2 cellular contexts compared by ENCODE assay signal in the genomic region with DNA sequence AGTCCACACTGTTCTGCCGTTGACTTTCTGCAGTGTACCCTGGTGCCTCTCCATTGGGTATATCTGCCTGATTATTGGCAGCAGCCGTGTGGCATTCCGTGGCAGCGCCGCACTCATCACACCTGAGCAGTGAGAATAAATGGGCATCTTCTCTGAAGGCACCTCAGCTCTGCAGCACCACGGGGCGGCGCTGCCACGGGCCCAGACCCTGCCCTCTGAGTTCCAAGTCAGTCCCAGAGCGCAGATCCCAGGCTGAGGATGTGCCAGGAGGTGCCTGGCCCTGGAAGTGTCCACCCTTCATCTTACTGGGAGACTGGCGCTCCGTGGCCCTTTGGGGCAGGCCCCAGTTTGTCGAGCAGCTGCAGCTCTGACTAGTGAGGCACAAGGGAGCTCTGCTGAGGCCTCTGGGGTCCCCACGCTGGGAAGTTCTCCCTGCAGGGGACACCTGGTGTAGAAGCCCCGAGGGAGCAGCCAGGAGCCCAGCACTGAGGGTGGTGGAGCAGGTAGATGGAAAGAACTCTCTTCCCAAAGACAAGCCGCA.
TF ChIP-seq lines count a peak whose summit lies in the region.

No MANE protein-coding gene starts in this region.

TF ChIP-seq in HepG2, 621 proteins besides CTCF, POLR2A, EP300 and RAD21:
- TF ChIP-seq RBM22 (optimal IDR thresholded peaks at IDR 0.05; ENCODE audit: low read length) (peak; percentile 17), ZNF724P (CRISPR knock-in tag; IDR thresholded peaks at IDR 0.05; ENCODE audit: borderline replicate concordance) (no peak), DPF2 (CRISPR knock-in tag; IDR thresholded peaks at IDR 0.05; ENCODE audit: borderline replicate concordance, low read depth) (no peak), TMF1 (CRISPR knock-in tag; IDR thresholded peaks at IDR 0.05; ENCODE audit: low read depth) (no peak), NKX3-1 (CRISPR knock-in tag; IDR thresholded peaks at IDR 0.05) (no peak)
- TF ChIP-seq, protein P1, sequence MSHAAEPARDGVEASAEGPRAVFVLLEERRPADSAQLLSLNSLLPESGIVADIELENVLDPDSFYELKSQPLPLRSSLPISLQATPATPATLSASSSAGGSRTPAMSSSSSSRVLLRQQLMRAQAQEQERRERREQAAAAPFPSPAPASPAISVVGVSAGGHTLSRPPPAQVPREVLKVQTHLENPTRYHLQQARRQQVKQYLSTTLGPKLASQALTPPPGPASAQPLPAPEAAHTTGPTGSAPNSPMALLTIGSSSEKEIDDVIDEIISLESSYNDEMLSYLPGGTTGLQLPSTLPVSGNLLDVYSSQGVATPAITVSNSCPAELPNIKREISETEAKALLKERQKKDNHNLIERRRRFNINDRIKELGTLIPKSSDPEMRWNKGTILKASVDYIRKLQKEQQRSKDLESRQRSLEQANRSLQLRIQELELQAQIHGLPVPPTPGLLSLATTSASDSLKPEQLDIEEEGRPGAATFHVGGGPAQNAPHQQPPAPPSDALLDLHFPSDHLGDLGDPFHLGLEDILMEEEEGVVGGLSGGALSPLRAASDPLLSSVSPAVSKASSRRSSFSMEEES (CRISPR knock-in tag; IDR thresholded peaks at IDR 0.05): no peak
- TF ChIP-seq, protein P2, sequence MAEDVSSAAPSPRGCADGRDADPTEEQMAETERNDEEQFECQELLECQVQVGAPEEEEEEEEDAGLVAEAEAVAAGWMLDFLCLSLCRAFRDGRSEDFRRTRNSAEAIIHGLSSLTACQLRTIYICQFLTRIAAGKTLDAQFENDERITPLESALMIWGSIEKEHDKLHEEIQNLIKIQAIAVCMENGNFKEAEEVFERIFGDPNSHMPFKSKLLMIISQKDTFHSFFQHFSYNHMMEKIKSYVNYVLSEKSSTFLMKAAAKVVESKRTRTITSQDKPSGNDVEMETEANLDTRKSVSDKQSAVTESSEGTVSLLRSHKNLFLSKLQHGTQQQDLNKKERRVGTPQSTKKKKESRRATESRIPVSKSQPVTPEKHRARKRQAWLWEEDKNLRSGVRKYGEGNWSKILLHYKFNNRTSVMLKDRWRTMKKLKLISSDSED (CRISPR knock-in tag; IDR thresholded peaks at IDR 0.05): no peak
- TF ChIP-seq, protein P3, sequence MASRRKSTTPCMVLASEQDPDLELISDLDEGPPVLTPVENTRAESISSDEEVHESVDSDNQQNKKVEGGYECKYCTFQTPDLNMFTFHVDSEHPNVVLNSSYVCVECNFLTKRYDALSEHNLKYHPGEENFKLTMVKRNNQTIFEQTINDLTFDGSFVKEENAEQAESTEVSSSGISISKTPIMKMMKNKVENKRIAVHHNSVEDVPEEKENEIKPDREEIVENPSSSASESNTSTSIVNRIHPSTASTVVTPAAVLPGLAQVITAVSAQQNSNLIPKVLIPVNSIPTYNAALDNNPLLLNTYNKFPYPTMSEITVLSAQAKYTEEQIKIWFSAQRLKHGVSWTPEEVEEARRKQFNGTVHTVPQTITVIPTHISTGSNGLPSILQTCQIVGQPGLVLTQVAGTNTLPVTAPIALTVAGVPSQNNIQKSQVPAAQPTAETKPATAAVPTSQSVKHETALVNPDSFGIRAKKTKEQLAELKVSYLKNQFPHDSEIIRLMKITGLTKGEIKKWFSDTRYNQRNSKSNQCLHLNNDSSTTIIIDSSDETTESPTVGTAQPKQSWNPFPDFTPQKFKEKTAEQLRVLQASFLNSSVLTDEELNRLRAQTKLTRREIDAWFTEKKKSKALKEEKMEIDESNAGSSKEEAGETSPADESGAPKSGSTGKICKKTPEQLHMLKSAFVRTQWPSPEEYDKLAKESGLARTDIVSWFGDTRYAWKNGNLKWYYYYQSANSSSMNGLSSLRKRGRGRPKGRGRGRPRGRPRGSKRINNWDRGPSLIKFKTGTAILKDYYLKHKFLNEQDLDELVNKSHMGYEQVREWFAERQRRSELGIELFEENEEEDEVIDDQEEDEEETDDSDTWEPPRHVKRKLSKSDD (CRISPR knock-in tag; IDR thresholded peaks at IDR 0.05; ENCODE audit: low read depth): no peak

TF ChIP-seq in IMR-90, 13 proteins besides CTCF, POLR2A, EP300 and RAD21:
- no peak for TF ChIP-seq FOS (IDR thresholded peaks at IDR 0.05; ENCODE audit: low read depth, low read length)
- TF ChIP-seq CHD1 (IDR thresholded peaks at IDR 0.05; ENCODE audit: low read depth, low read length): no peak
- no peak for TF ChIP-seq NFE2L2 (IDR thresholded peaks at IDR 0.05; ENCODE audit: low read depth, low read length)
- TF ChIP-seq, protein P4, sequence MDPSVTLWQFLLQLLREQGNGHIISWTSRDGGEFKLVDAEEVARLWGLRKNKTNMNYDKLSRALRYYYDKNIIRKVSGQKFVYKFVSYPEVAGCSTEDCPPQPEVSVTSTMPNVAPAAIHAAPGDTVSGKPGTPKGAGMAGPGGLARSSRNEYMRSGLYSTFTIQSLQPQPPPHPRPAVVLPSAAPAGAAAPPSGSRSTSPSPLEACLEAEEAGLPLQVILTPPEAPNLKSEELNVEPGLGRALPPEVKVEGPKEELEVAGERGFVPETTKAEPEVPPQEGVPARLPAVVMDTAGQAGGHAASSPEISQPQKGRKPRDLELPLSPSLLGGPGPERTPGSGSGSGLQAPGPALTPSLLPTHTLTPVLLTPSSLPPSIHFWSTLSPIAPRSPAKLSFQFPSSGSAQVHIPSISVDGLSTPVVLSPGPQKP (IDR thresholded peaks at IDR 0.05; ENCODE audit: borderline replicate concordance, low read depth, low read length): no peak
- TF ChIP-seq RFX5 (IDR thresholded peaks at IDR 0.05; ENCODE audit: low read depth, low read length): no peak
- TF ChIP-seq MXI1 (IDR thresholded peaks at IDR 0.05; ENCODE audit: borderline replicate concordance, low read depth, low read length): no peak
- TF ChIP-seq, protein P5, sequence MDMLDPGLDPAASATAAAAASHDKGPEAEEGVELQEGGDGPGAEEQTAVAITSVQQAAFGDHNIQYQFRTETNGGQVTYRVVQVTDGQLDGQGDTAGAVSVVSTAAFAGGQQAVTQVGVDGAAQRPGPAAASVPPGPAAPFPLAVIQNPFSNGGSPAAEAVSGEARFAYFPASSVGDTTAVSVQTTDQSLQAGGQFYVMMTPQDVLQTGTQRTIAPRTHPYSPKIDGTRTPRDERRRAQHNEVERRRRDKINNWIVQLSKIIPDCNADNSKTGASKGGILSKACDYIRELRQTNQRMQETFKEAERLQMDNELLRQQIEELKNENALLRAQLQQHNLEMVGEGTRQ (IDR thresholded peaks at IDR 0.05; ENCODE audit: low read depth, low read length): no peak
- TF ChIP-seq CEBPB (IDR thresholded peaks at IDR 0.05; ENCODE audit: low read depth, low read length): no peak
- no peak for TF ChIP-seq MAFK (IDR thresholded peaks at IDR 0.05; ENCODE audit: low read depth, low read length)
- TF ChIP-seq BHLHE40 (IDR thresholded peaks at IDR 0.05; ENCODE audit: low read depth, low read length): no peak
- no peak for TF ChIP-seq SMC3 (IDR thresholded peaks at IDR 0.05; ENCODE audit: low read depth, low read length)
- TF ChIP-seq MAZ (IDR thresholded peaks at IDR 0.05; ENCODE audit: borderline replicate concordance, low read depth, low read length): no peak
- TF ChIP-seq RCOR1 (IDR thresholded peaks at IDR 0.05; ENCODE audit: insufficient replicate concordance, low read length): no peak
